In genomic region chr6:6701864-6702263, GRCh38 we compare ENCODE assay signal across 16 cellular contexts.
A peak's percentile ranks its signal among the peaks of the same experiment; 100 is the strongest.
DNase-seq lines count a peak whose midpoint lies in the region; ATAC-seq lines count a peak whose summit lies in the region.
"Had no signal": no experiment of that assay in that cellular context is flagged by ENCODE, and none has a peak within 500 bp of the region (broad histone marks: within the 10 kb centered on the region; RNA-seq: fewer than 3 reads in every experiment).

No MANE protein-coding gene starts in this region.

- peaks cover 26% of the 10 kb centered on the region for H3K27me3 Mint-ChIP-seq in stimulated activated naive CD8-positive, alpha-beta T cell treated with anti-CD3 and anti-CD28 coated beads, Interleukin-15, amount 100 ng/mL, for 72 hours
- H3K27me3 Mint-ChIP-seq: stimulated activated memory B cell treated with anti-CD40 and anti-IgM and Interleukin-4, amounts not matched to agents 10 μg/mL and 1 μg/mL and 100 μg/mL, for 72 hours had no signal

- no peaks in the 10 kb centered on the region for H3K9me3 Mint-ChIP-seq in stimulated activated naive CD8-positive, alpha-beta T cell treated with anti-CD3 and anti-CD28 coated beads, Interleukin-15, amount 100 ng/mL, for 72 hours
- H3K9me3 Mint-ChIP-seq: activated CD4-positive, alpha-beta T cell treated with anti-CD3 and anti-CD28 coated beads, Interleukin-2, amount 10 ng/mL, durations not matched to agents 7 days and 5 days; stimulated activated memory B cell treated with anti-CD40 and anti-IgM and Interleukin-4, amounts not matched to agents 10 μg/mL and 1 μg/mL and 100 μg/mL, for 72 hours had no signal

- H3K27ac Mint-ChIP-seq in stimulated activated naive CD8-positive, alpha-beta T cell treated with anti-CD3 and anti-CD28 coated beads, Interleukin-15, amount 100 ng/mL, for 72 hours, result peak overlapping the region; percentile 10 to 52
- H3K27ac Mint-ChIP-seq: activated CD4-positive, alpha-beta T cell treated with anti-CD3 and anti-CD28 coated beads, Interleukin-2, amount 10 ng/mL, durations not matched to agents 7 days and 5 days; stimulated activated memory B cell treated with anti-CD40 and anti-IgM and Interleukin-4, amounts not matched to agents 10 μg/mL and 1 μg/mL and 100 μg/mL, for 72 hours; T-helper 17 cell had no signal

- no peak overlapping the region for H3K4me3 Mint-ChIP-seq in stimulated activated naive CD8-positive, alpha-beta T cell treated with anti-CD3 and anti-CD28 coated beads, Interleukin-15, amount 100 ng/mL, for 72 hours
- H3K4me3 Mint-ChIP-seq: activated CD4-positive, alpha-beta T cell treated with anti-CD3 and anti-CD28 coated beads, Interleukin-2, amount 10 ng/mL, durations not matched to agents 7 days and 5 days; CD8-positive, alpha-beta memory T cell; stimulated activated memory B cell treated with anti-CD40 and anti-IgM and Interleukin-4, amounts not matched to agents 10 μg/mL and 1 μg/mL and 100 μg/mL, for 72 hours; T-helper 17 cell had no signal

- ATAC-seq in stimulated activated naive CD8-positive, alpha-beta T cell treated with anti-CD3 and anti-CD28 coated beads, Interleukin-15, amount 100 ng/mL, for 72 hours, result no peak
- no peak for ATAC-seq in stimulated activated naive CD8-positive, alpha-beta T cell treated with anti-CD3 and anti-CD28 coated beads, Interleukin-15, Interleukin-2, amounts not matched to agents 100 U/mL and 50 U/mL, for 24 hours
- ATAC-seq in left colon, result peak; percentile 35
- ATAC-seq in HG02642 (IDR thresholded peaks at IDR 0.05; ENCODE audit: poor library complexity, unreplicated experiment), result no peak
- ATAC-seq: heart right ventricle; stimulated activated memory B cell treated with anti-CD40 and anti-IgM and Interleukin-4, amounts not matched to agents 10 μg/mL and 1 μg/mL and 100 μg/mL, for 72 hours; T-helper 17 cell had no signal

- DNase-seq in stimulated activated naive CD8-positive, alpha-beta T cell treated with anti-CD3 and anti-CD28 coated beads, Interleukin-15, amount 100 ng/mL, for 72 hours, result no peak
- DNase-seq in stimulated activated naive CD8-positive, alpha-beta T cell treated with anti-CD3 and anti-CD28 coated beads, Interleukin-15, Interleukin-2, amounts not matched to agents 100 U/mL and 50 U/mL, for 24 hours, result no peak
- DNase-seq in SHP77 treated with DMSO at 0.1 percent for 48 hours (lab: John Stamatoyannopoulos, UW) (peak; percentile 56), left colon (peak; percentile 69 to 83), DMS 273 treated with DMSO at 0.1 percent for 48 hours (lab: John Stamatoyannopoulos, UW) (no peak)
- DNase-seq in activated effector memory CD4-positive, alpha-beta T cell treated with Interleukin-2 at 50 U/mL for 16 hours, result no peak
- no peak for DNase-seq in activated CD8-positive, alpha-beta memory T cell treated with anti-CD3 and anti-CD28 coated beads, Interleukin-2, amount 50 U/mL, for 48 hours
- DNase-seq: activated T-cell treated with anti-CD3 and anti-CD28 coated beads, Interleukin-2, amount 50 U/mL, for 48 hours; heart right ventricle; NCI-H2107; stimulated activated CD4-positive, alpha-beta T cell treated with anti-CD3 and anti-CD28 coated beads, Interleukin-4, amount 100 ng/mL, for 4 hours; T-helper 17 cell had no signal

- H3K4me1 Mint-ChIP-seq in stimulated activated naive CD8-positive, alpha-beta T cell treated with anti-CD3 and anti-CD28 coated beads, Interleukin-15, amount 100 ng/mL, for 72 hours, result peaks cover 20% of the 10 kb centered on the region
- H3K4me1 Mint-ChIP-seq: CD8-positive, alpha-beta memory T cell; stimulated activated memory B cell treated with anti-CD40 and anti-IgM and Interleukin-4, amounts not matched to agents 10 μg/mL and 1 μg/mL and 100 μg/mL, for 72 hours; T-helper 17 cell had no signal

- intact Hi-C loops in left colon (cut with DNase I, micrococcal nuclease), result no loop called here

Comparison
In these comparisons a context has a peak if more than half of its experiments do, and no peak if none do; other contexts are left out.
1. DNase-seq: peak in SHP77 treated with DMSO at 0.1 percent for 48 hours (single experiment) and left colon (2 of 2); none in stimulated activated naive CD8-positive, alpha-beta T cell treated with anti-CD3 and anti-CD28 coated beads, Interleukin-15, amount 100 ng/mL, for 72 hours (0 of 2), stimulated activated naive CD8-positive, alpha-beta T cell treated with anti-CD3 and anti-CD28 coated beads, Interleukin-15, Interleukin-2, amounts not matched to agents 100 U/mL and 50 U/mL, for 24 hours (single experiment), DMS 273 treated with DMSO at 0.1 percent for 48 hours (single experiment), activated effector memory CD4-positive, alpha-beta T cell treated with Interleukin-2 at 50 U/mL for 16 hours (single experiment) and activated CD8-positive, alpha-beta memory T cell treated with anti-CD3 and anti-CD28 coated beads, Interleukin-2, amount 50 U/mL, for 48 hours (single experiment).